8 cellular contexts compared by ENCODE assay signal in the genomic region with DNA sequence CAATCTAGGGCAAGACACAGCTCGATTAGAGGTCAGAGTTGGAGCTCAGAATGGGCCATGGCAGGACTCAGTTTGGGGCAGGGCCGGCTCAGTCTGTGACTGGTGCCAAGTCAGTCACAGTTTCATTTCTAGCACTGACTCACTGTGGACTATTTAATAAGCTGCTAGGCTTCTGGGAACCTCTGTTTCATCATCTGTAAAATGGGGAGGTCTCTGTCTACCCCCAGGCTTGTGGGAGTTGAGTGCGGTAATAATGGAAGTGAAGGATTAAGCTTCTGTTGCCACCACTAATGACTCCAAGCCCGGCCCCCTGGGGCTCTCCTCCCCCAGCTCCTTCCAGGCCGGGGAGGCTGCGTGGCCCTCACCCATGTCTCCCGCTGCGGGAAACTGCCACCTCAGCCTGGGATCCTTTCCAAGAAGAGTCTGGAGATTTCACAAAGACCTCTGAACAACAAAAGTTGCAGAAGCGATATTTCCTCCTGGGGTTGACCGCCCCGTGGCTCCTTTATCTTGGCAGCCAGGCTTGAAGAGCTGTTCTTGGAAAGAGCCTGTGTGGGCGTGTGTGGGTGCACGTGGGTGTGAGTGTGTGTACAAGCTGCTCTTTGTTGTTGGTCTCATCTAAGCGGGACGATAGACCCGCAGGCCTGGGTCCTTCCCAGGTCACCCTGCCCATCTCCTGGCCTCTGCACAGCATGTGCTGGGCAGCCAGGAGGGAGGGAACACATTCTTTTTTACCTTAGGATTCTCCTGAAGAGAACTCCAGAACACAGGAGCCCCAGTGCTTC. TPM values are rescaled to one million over a fixed set of nuclear protein-coding genes. Genes with fewer than 3 reads are reported as not detected.
A peak's percentile ranks its signal among the peaks of the same experiment; 100 is the strongest.
DNase-seq lines count a peak whose midpoint lies in the region; ATAC-seq and TF ChIP-seq lines count a peak whose summit lies in the region.

No MANE protein-coding gene starts in this region.

- BruUV-seq in PC-9 (replicated peaks; lab: Mats Ljungman, UMichigan), result no TSS peak

- no peaks in the 10 kb centered on the region for H4K20me1 ChIP-seq in PC-9 (ENCODE audit: insufficient read depth)

- H3K9me2 ChIP-seq in PC-9 (ENCODE audit: insufficient read depth), result no peaks in the 10 kb centered on the region

- H3K27ac ChIP-seq in ACC112 (ENCODE audit: low read depth, low read length) (peak overlapping the region; percentile 59), PC-9 (peak overlapping the region; percentile 65), prostate gland (peak overlapping the region in 1 of 2 donors; percentile 13)

- CTCF ChIA-PET in PC-9 (lab: Charles Lee), result interaction anchor here (0.5 kb wide), 1 partner anchor 83 kb away, joined by 5 read pairs; no protein-coding TSS in a partner anchor

- no peaks in the 10 kb centered on the region for H3K9me3 Mint-ChIP-seq in nephron progenitor cell

- H3K79me2 ChIP-seq in ACC112 (ENCODE audit: control insufficient read depth, insufficient read depth, low read length, unreplicated experiment) (no peaks in the 10 kb centered on the region), PC-9 (ENCODE audit: low read depth) (no peaks in the 10 kb centered on the region)

- H3K4me2 ChIP-seq in PC-9, result peak overlapping the region; percentile 80

- peaks cover 70% of the 10 kb centered on the region for H3K4me1 Mint-ChIP-seq in nephron progenitor cell

- H3K36me3 Mint-ChIP-seq in nephron progenitor cell (ENCODE audit: low read depth), result no peaks in the 10 kb centered on the region

- H2AFZ ChIP-seq in ACC112 (ENCODE audit: low read length, unreplicated experiment) (no peak overlapping the region), PC-9 (peak overlapping the region; percentile 21; the same call in 1 of the 2 replicates)

- H3K9me3 ChIP-seq in PC-9 (ENCODE audit: insufficient read depth, low read depth) (no peaks in the 10 kb centered on the region), prostate gland (no peaks in the 10 kb centered on the region)

- peaks cover 85% of the 10 kb centered on the region for H3K27me3 Mint-ChIP-seq in nephron progenitor cell (ENCODE audit: low read depth, poor library complexity)

- peak; percentile 81 for ATAC-seq in GM19463 (IDR thresholded peaks at IDR 0.05; ENCODE audit: unreplicated experiment)

- DNase-seq in PC-9 (peak; percentile 81 to 85), epithelial cell of esophagus (ENCODE audit: low read depth) (peak; percentile 76), prostate gland (ENCODE audit: low spot score) (peak; percentile 57), NCI-H1105 (lab: John Stamatoyannopoulos, UW) (no peak), NOMO-1 treated with DMSO at 0.1 percent for 48 hours (lab: John Stamatoyannopoulos, UW; ENCODE audit: unreplicated experiment) (no peak), nephron progenitor cell (no peak)

- 20% methylated on average over 16 of the region's 16 CpGs for WGBS in prostate gland

- H3K4me1 ChIP-seq in ACC112 (ENCODE audit: control insufficient read depth, insufficient read depth, low read length, unreplicated experiment) (peaks cover 37% of the 10 kb centered on the region), PC-9 (replicated peaks; ENCODE audit: insufficient read depth) (peaks cover 65% of the 10 kb centered on the region), prostate gland (replicated peaks) (no peaks in the 10 kb centered on the region)

- no peak for TF ChIP-seq CTCF in PC-9 (conservative IDR thresholded peaks at IDR 0.05)
- TF ChIP-seq CTCF in epithelial cell of esophagus (IDR thresholded peaks at IDR 0.05; ENCODE audit: insufficient read depth, low read depth, low read length, missing control alignments), result no peak
- no peak for TF ChIP-seq CTCF in prostate gland (IDR thresholded peaks at IDR 0.05)
- no peak for TF ChIP-seq CTCF in nephron progenitor cell (IDR thresholded peaks at IDR 0.05)

- H3K4me3 ChIP-seq in ACC112 (ENCODE audit: low read depth, low read length) (no peak overlapping the region), PC-9 (no peak overlapping the region; the same call in 1 of the 2 replicates), epithelial cell of esophagus (ENCODE audit: low read length) (no peak overlapping the region), prostate gland (no peak overlapping the region)

- TF ChIP-seq POLR2A in prostate gland (IDR thresholded peaks at IDR 0.05), result no peak

- intact Hi-C loops in PC-9 (cut with micrococcal nuclease; ENCODE audit: unreplicated experiment), result loop anchor here (5.0 kb wide), 1 partner anchor 190 kb away; no protein-coding TSS in a partner anchor
- intact Hi-C loops in prostate gland (cut with DNase I), result no loop called here

- peaks cover 43% of the 10 kb centered on the region for H3F3A ChIP-seq in PC-9 (ENCODE audit: insufficient read depth, low read depth)

- H3K27me3 ChIP-seq in ACC112 (ENCODE audit: insufficient read depth, low read length), result no peaks in the 10 kb centered on the region
- no peaks in the 10 kb centered on the region for H3K27me3 ChIP-seq in PC-9 (ENCODE audit: insufficient read depth, low read depth)
- no peaks in the 10 kb centered on the region for H3K27me3 ChIP-seq in prostate gland (replicated peaks; ENCODE audit: insufficient read depth)

- no peak overlapping the region for H3K27ac Mint-ChIP-seq in nephron progenitor cell

- H3K36me3 ChIP-seq in ACC112 (ENCODE audit: insufficient read depth, low read length) (no peaks in the 10 kb centered on the region), PC-9 (ENCODE audit: low read depth) (no peaks in the 10 kb centered on the region), prostate gland (no peaks in the 10 kb centered on the region)

- H3K4me3 Mint-ChIP-seq in nephron progenitor cell, result no peak overlapping the region

- POLR2A ChIA-PET in PC-9 (lab: Charles Lee; ENCODE audit: unreplicated experiment), result interaction anchor here (0.6 to 0.7 kb wide), 3 partner anchors 34 to 88 kb away, joined by 3 to 8 read pairs (median 4); no protein-coding TSS in a partner anchor

RNA-seq across cellular contexts. Expression of a gene that starts 29.1 kb away (rescaled TPM):
- total RNA-seq in PC-9 (2021) (not detected in 2 replicates), prostate gland (not detected)

RNA-seq across cellular contexts. Expression of a gene that starts 32.7 kb away (rescaled TPM):
- total RNA-seq in PC-9 (2021) (0.79 and 1.0 TPM in 2 replicates), prostate gland (not detected)

Comparison
In these comparisons a context has a peak if more than half of its experiments do, and no peak if none do; other contexts are left out.
1. DNase-seq: peak in PC-9 (2 of 2), epithelial cell of esophagus (single experiment) and prostate gland (single experiment); none in NCI-H1105 (single experiment), NOMO-1 treated with DMSO at 0.1 percent for 48 hours (single experiment) and nephron progenitor cell (single experiment).